ENCODE assay signal across 9 cellular contexts in genomic region chr1:6180215-6180577, GRCh38. TPM values are rescaled to one million over a fixed set of nuclear protein-coding genes. Genes with fewer than 3 reads are reported as not detected.
DNase-seq lines count a peak whose midpoint lies in the region; ATAC-seq and TF ChIP-seq lines count a peak whose summit lies in the region.
"Had no signal": no experiment of that assay in that cellular context is flagged by ENCODE, and none has a peak within 500 bp of the region (broad histone marks: within the 10 kb centered on the region; RNA-seq: fewer than 3 reads in every experiment).

Gene CHD5, minus strand, starts transcription at chr1:6180321. Its CDS starts 298 bp downstream, at chr1:6180023.

- in situ Hi-C loops in gastrocnemius medialis (cut with MboI; ENCODE audit: low sequenced_read_pairs in 4 of 4) = no loop called here

- no peaks in the 10 kb centered on the region for H3K36me3 ChIP-seq in cardiac muscle cell
- H3K36me3 ChIP-seq in upper lobe of left lung = peaks cover 0 to 4% (median 2%) of the 10 kb centered on the region in 4 donors
- no peaks in the 10 kb centered on the region for H3K36me3 ChIP-seq in gastrocnemius medialis

- TF ChIP-seq POLR2A in upper lobe of left lung (IDR thresholded peaks at IDR 0.05) (no peak), gastrocnemius medialis (IDR thresholded peaks at IDR 0.05) (no peak)

- H3K27me3 ChIP-seq in cardiac muscle cell (peaks cover 78% of the 10 kb centered on the region), upper lobe of left lung (peaks cover 0 to 35% (median 21%) of the 10 kb centered on the region in 4 donors), gastrocnemius medialis (peaks cover 43 to 49% (median 45%) of the 10 kb centered on the region in 3 donors)

- H3K4me1 ChIP-seq in cardiac muscle cell (ENCODE audit: low read depth) (no peaks in the 10 kb centered on the region), upper lobe of left lung (peaks cover 15 to 38% (median 18%) of the 10 kb centered on the region in 4 donors), gastrocnemius medialis (peaks cover 5% of the 10 kb centered on the region in 2 donors)

- DNase-seq in cardiac muscle cell (ENCODE audit: low read depth in 1 of 2, low spot score in 1 of 2) (no peak), Right ventricle myocardium inferior (ENCODE audit: missing footprints) (no peak), T1000 (lab: John Stamatoyannopoulos, UW) (peak; percentile 12), iPS-NIHi11 (ENCODE audit: low spot score) (peak; percentile 78), upper lobe of left lung (no peak), RPMI8226 (no peak), gastrocnemius medialis (no peak)
- no peak for DNase-seq in activated CD8-positive, alpha-beta memory T cell treated with anti-CD3 and anti-CD28 coated beads for 24 hours
- DNase-seq: activated CD8-positive, alpha-beta memory T cell treated with anti-CD3 and anti-CD28 coated beads, Interleukin-2, amount 10 ng/mL, durations not matched to agents 7 days and 5 days had no signal

- H3K4me3 ChIP-seq in cardiac muscle cell (peak within 1 kb of the TSS; percentile 20), upper lobe of left lung (peak within 1 kb of the TSS in 3 of 4 donors; percentile 21 to 33 (median 29)), gastrocnemius medialis (peak within 1 kb of the TSS in 1 of 4 donors; percentile 20)

- intact Hi-C loops in Right ventricle myocardium inferior (cut with DNase I) (no loop called here), gastrocnemius medialis (cut with DNase I; ENCODE audit: low total_unique reads) (no loop called here)

- ATAC-seq in Right ventricle myocardium inferior = no peak
- no peak for ATAC-seq in upper lobe of left lung (ENCODE audit: low FRiP score in 2 of 2)
- ATAC-seq in gastrocnemius medialis = no peak
- ATAC-seq: activated CD8-positive, alpha-beta memory T cell treated with anti-CD3 and anti-CD28 coated beads, Interleukin-2, amount 10 ng/mL, durations not matched to agents 7 days and 5 days had no signal

- no peak within 1 kb of the TSS for H3K27ac ChIP-seq in cardiac muscle cell
- no peak within 1 kb of the TSS for H3K27ac ChIP-seq in upper lobe of left lung
- H3K27ac ChIP-seq in gastrocnemius medialis = no peak within 1 kb of the TSS

- WGBS in upper lobe of left lung, 2 donors = 1 to 3% methylated on average over 24 to 28 of the region's 46 CpGs

- TF ChIP-seq CTCF in cardiac muscle cell (IDR thresholded peaks at IDR 0.05; ENCODE audit: low read depth, low read length) = no peak
- TF ChIP-seq CTCF in upper lobe of left lung (IDR thresholded peaks at IDR 0.05) = no peak
- peak in 1 of 5 experiments; percentile 13 for TF ChIP-seq CTCF in gastrocnemius medialis (IDR thresholded peaks at IDR 0.05 in 4 of 5, conservative IDR thresholded peaks at IDR 0.05 in 1 of 5)

- H3K9me3 ChIP-seq in cardiac muscle cell (ENCODE audit: low read depth) (no peaks in the 10 kb centered on the region), upper lobe of left lung (no peaks in the 10 kb centered on the region), gastrocnemius medialis (no peaks in the 10 kb centered on the region)

- no peak for TF ChIP-seq EP300 in upper lobe of left lung (IDR thresholded peaks at IDR 0.05)

RNA-seq across cellular contexts. Expression of gene CHD5, which starts in this region (rescaled TPM):
- total RNA-seq in cardiac muscle cell (0.11 and 0.24 TPM in 2 replicates), Right ventricle myocardium inferior (0.05 TPM), upper lobe of left lung (1 to 10 TPM in 2 of 6 donors, under 1 TPM in 4; 0.14 to 1.3 (median 0.25) TPM), gastrocnemius medialis (under 1 TPM in 1 of 4 donors, not detected in 3; 0.05 TPM)
- 0.11 TPM in 1 of 2 replicates, not detected in the other for polyA plus RNA-seq in cardiac muscle cell

Comparison
In these comparisons a context has a peak if more than half of its experiments do, and no peak if none do; other contexts are left out.
1. DNase-seq: peak in T1000 (single experiment) and iPS-NIHi11 (single experiment); none in cardiac muscle cell (0 of 2), Right ventricle myocardium inferior (single experiment), upper lobe of left lung (0 of 2), RPMI8226 (single experiment), gastrocnemius medialis (0 of 2) and activated CD8-positive, alpha-beta memory T cell treated with anti-CD3 and anti-CD28 coated beads for 24 hours (single experiment).